1 cellular context compared by ENCODE assay signal in genomic region chr18:8684577-8684976, GRCh38.
TF ChIP-seq lines count a peak whose summit lies in the region.

No MANE protein-coding gene starts in this region.

TF ChIP-seq in H1, 55 proteins besides CTCF, POLR2A, EP300 and RAD21:
- TF ChIP-seq GABPA (IDR thresholded peaks at IDR 0.05; ENCODE audit: borderline replicate concordance, insufficient read depth, low read length): no peak
- TF ChIP-seq KDM4A (IDR thresholded peaks at IDR 0.05; ENCODE audit: low read depth, low read length, severe bottlenecking): no peak
- TF ChIP-seq TAF7 (optimal IDR thresholded peaks at IDR 0.05; ENCODE audit: borderline replicate concordance, low read depth, low read length): no peak
